ENCODE assay signal across 8 cellular contexts in genomic region chr15:65286704-65287514, GRCh38. TPM values are rescaled to one million over a fixed set of nuclear protein-coding genes. Genes with fewer than 3 reads are reported as not detected.
DNase-seq lines count a peak whose midpoint lies in the region; ATAC-seq lines count a peak whose summit lies in the region.

Gene PARP16 (minus strand): TSS chr15:65286883. CDS start chr15:65286426, 457 bp downstream.

- peaks cover 0 to 5% of the 10 kb centered on the region in 2 donors for H3K36me3 Mint-ChIP-seq in activated T-cell treated with anti-CD3 and anti-CD28 coated beads, Interleukin-2, amount 50 U/mL, for 72 hours (ENCODE audit: insufficient read depth in 2 of 2)
- peaks cover 0 to 16% (median 6%) of the 10 kb centered on the region in 3 donors for H3K36me3 Mint-ChIP-seq in naive thymus-derived CD8-positive, alpha-beta T cell

- DNase-seq in EH (ENCODE audit: low read depth), result peak; percentile 85
- DNase-seq in GM23248, result peak; percentile 93
- peak; percentile 97 for DNase-seq in Karpas-422
- DNase-seq in RKO (ENCODE audit: low spot score), result peak; percentile 91
- peak; percentile 96 for DNase-seq in activated T-cell treated with anti-CD3 and anti-CD28 coated beads, Interleukin-2, amount 50 U/mL, for 72 hours
- peak; percentile 76 for DNase-seq in fibroblast of gingiva (ENCODE audit: low read depth)
- DNase-seq in naive thymus-derived CD8-positive, alpha-beta T cell, result peak; percentile 83 to 95 (median 89)
- peak; percentile 74 to 91 (median 86) for DNase-seq in stimulated activated naive CD4-positive, alpha-beta T cell (lab: John Stamatoyannopoulos, UW)

- in situ Hi-C loops in GM23248 (cut with MboI), result no loop called here

- H2AFZ ChIP-seq in GM23248 (peak within 1 kb of the TSS; percentile 89), Karpas-422 (ENCODE audit: low read length) (peak within 1 kb of the TSS; percentile 89)

- H3K4me2 ChIP-seq in GM23248 (ENCODE audit: unreplicated experiment), result peak within 1 kb of the TSS; percentile 86
- peak within 1 kb of the TSS; percentile 86 for H3K4me2 ChIP-seq in Karpas-422 (ENCODE audit: low read depth, low read length, poor library complexity, severe bottlenecking)

- H3K9me3 Mint-ChIP-seq in activated T-cell treated with anti-CD3 and anti-CD28 coated beads, Interleukin-2, amount 50 U/mL, for 72 hours, result no peaks in the 10 kb centered on the region
- H3K9me3 Mint-ChIP-seq in naive thymus-derived CD8-positive, alpha-beta T cell, result no peaks in the 10 kb centered on the region

- H4K20me1 ChIP-seq in GM23248 (ENCODE audit: insufficient read depth), result no peaks in the 10 kb centered on the region
- no peaks in the 10 kb centered on the region for H4K20me1 ChIP-seq in Karpas-422 (ENCODE audit: insufficient read depth, low read depth, low read length)

- no peaks in the 10 kb centered on the region for H3K9me3 ChIP-seq in GM23248 (ENCODE audit: low read depth)
- H3K9me3 ChIP-seq in Karpas-422 (ENCODE audit: low read length), result no peaks in the 10 kb centered on the region

- H3K79me2 ChIP-seq in GM23248 (ENCODE audit: insufficient read depth) (no peaks in the 10 kb centered on the region; the same call in 1 of the 2 replicates), Karpas-422 (ENCODE audit: low read length) (no peaks in the 10 kb centered on the region)

- H3K9ac ChIP-seq in GM23248, result peak within 1 kb of the TSS; percentile 77
- H3K9ac ChIP-seq in Karpas-422 (ENCODE audit: low read length), result peak within 1 kb of the TSS; percentile 85

- WGBS in GM23248 (ENCODE audit: low coverage in 1 of 2, low lambda C conversion rate in 2 of 2, missing lambda C conversion rate in 2 of 2), 2 experiments, result 1 to 2% methylated on average over 13 to 56 of the region's 62 CpGs

- H3K27me3 ChIP-seq in GM23248 (replicated peaks; ENCODE audit: insufficient read depth) (no peaks in the 10 kb centered on the region), Karpas-422 (ENCODE audit: low read length) (no peaks in the 10 kb centered on the region)

- H3K4me3 ChIP-seq in GM23248, result peak within 1 kb of the TSS; percentile 81
- peak within 1 kb of the TSS; percentile 82 for H3K4me3 ChIP-seq in Karpas-422 (ENCODE audit: low read length)

- ATAC-seq in activated T-cell treated with anti-CD3 and anti-CD28 coated beads, Interleukin-2, amount 50 U/mL, for 72 hours (replicated peaks in 1 of 2), result peak; percentile 97 to 98
- peak; percentile 95 for ATAC-seq in naive thymus-derived CD8-positive, alpha-beta T cell

- peaks cover 52% of the 10 kb centered on the region for H3K4me1 Mint-ChIP-seq in activated T-cell treated with anti-CD3 and anti-CD28 coated beads, Interleukin-2, amount 50 U/mL, for 72 hours (ENCODE audit: low read depth)
- H3K4me1 Mint-ChIP-seq in naive thymus-derived CD8-positive, alpha-beta T cell, result peaks cover 20 to 51% (median 47%) of the 10 kb centered on the region in 4 donors

- H3K4me3 Mint-ChIP-seq in activated T-cell treated with anti-CD3 and anti-CD28 coated beads, Interleukin-2, amount 50 U/mL, for 72 hours, result peak within 1 kb of the TSS; percentile 91 to 95
- peak within 1 kb of the TSS; percentile 84 to 93 (median 89) for H3K4me3 Mint-ChIP-seq in naive thymus-derived CD8-positive, alpha-beta T cell

- H3K4me1 ChIP-seq in GM23248 (ENCODE audit: insufficient read depth) (peaks cover 9% of the 10 kb centered on the region), Karpas-422 (ENCODE audit: low read length) (peaks cover 28% of the 10 kb centered on the region)

- H3K9me2 ChIP-seq in GM23248 (ENCODE audit: insufficient read depth), result no peaks in the 10 kb centered on the region
- no peaks in the 10 kb centered on the region for H3K9me2 ChIP-seq in Karpas-422 (replicated peaks; ENCODE audit: insufficient read depth, low read length)

- H3K36me3 ChIP-seq in GM23248 (ENCODE audit: low read depth) (no peaks in the 10 kb centered on the region), Karpas-422 (ENCODE audit: insufficient read depth, low read length) (no peaks in the 10 kb centered on the region)

- H3F3A ChIP-seq in GM23248 (ENCODE audit: insufficient read depth), result peaks cover 19% of the 10 kb centered on the region

- H3K27ac Mint-ChIP-seq in activated T-cell treated with anti-CD3 and anti-CD28 coated beads, Interleukin-2, amount 50 U/mL, for 72 hours, result peak within 1 kb of the TSS; percentile 92
- H3K27ac Mint-ChIP-seq in naive thymus-derived CD8-positive, alpha-beta T cell, result peak within 1 kb of the TSS; percentile 83 to 96 (median 93)

- no peaks in the 10 kb centered on the region for H3K27me3 Mint-ChIP-seq in activated T-cell treated with anti-CD3 and anti-CD28 coated beads, Interleukin-2, amount 50 U/mL, for 72 hours (ENCODE audit: low read depth)
- no peaks in the 10 kb centered on the region for H3K27me3 Mint-ChIP-seq in naive thymus-derived CD8-positive, alpha-beta T cell

- POLR2A ChIA-PET in naive thymus-derived CD8-positive, alpha-beta T cell (lab: Charles Lee), result interaction anchor here (0.5 to 5.0 kb wide), 12 partner anchors 9 to 505 kb away, joined by 3 to 93 read pairs (median 4); partner anchors contain the start of genes CLPX, DENND4A, PIF1 and RNU5A-1

- H3K27ac ChIP-seq in GM23248, result peak within 1 kb of the TSS; percentile 28
- no peak within 1 kb of the TSS for H3K27ac ChIP-seq in Karpas-422 (ENCODE audit: low read length)

RNA-seq across cellular contexts. Expression of gene PARP16, which starts in this region (rescaled TPM):
- 3.8 and 5.6 TPM in 2 replicates for total RNA-seq in GM23248 (2014; rRNA removed; shearing (Covaris generic))
- 7.1 and 7.7 TPM in 2 replicates for polyA plus RNA-seq in GM23248 (2016; fragmentation: Nextera tagmentation; extraction: Ambion mirVana)
- total RNA-seq in Karpas-422 (2014; rRNA removed; shearing (Covaris generic); ENCODE audit: low replicate concordance), result 7.7 and 8.3 TPM in 2 replicates
- total RNA-seq in activated T-cell treated with anti-CD3 and anti-CD28 coated beads, Interleukin-2, amount 50 U/mL, for 72 hours, result 10 to 100 TPM; 25.4 to 31.9 TPM
- total RNA-seq in naive thymus-derived CD8-positive, alpha-beta T cell, result 10 to 100 TPM; 22.9 to 23.7 TPM
- polyA plus RNA-seq in naive thymus-derived CD8-positive, alpha-beta T cell, result 10 to 100 TPM; 27.6 to 39.3 (median 30.0) TPM
